In the genomic region with DNA sequence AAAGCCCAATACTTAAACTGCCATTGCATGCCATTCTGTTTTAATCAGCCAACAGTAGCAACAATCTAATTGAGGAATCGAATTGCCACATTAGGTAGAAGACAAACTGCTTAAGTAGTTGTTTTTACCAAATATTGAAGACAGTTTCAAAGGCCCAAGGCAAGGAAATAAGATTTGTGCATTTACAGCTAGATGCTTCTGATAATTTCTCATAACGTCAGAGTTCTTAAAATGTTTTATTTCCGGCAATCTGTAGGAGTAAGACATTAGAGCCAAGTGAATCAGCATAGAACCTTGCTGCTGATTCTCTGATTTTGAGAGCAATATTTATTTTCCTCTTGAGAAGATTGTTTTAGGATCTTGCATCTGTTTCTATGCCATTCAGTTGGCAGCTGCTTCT, we compare ENCODE assay signal across 1 cellular context.
TF ChIP-seq lines count a peak whose summit lies in the region.

No MANE protein-coding gene starts in this region.

TF ChIP-seq in GM23338, 12 proteins besides CTCF, POLR2A, EP300 and RAD21 (continued from another document):
- TF ChIP-seq ZNF462 (CRISPR knock-in tag; IDR thresholded peaks at IDR 0.05) = no peak
- no peak for TF ChIP-seq EZH2phosphoT487 (IDR thresholded peaks at IDR 0.05; ENCODE audit: unreplicated experiment)
- no peak for TF ChIP-seq CREB1 (CRISPR knock-in tag; IDR thresholded peaks at IDR 0.05; ENCODE audit: low read depth)
TF ChIP-seq in GM23338: peak in this region for 0.
